ENCODE assay signal across 22 cellular contexts in genomic region chr7:99385564-99385963, GRCh38. TPM values are rescaled to one million over a fixed set of nuclear protein-coding genes. Genes with fewer than 3 reads are reported as not detected.
DNase-seq lines count a peak whose midpoint lies in the region; ATAC-seq and TF ChIP-seq lines count a peak whose summit lies in the region.
"Had no signal": no experiment of that assay in that cellular context is flagged by ENCODE, and none has a peak within 500 bp of the region (broad histone marks: within the 10 kb centered on the region; RNA-seq: fewer than 3 reads in every experiment).

No MANE protein-coding gene starts in this region.

- POLR2A ChIA-PET in activated CD4-positive, alpha-beta T cell treated with anti-CD3 and anti-CD28 coated beads, Interleukin-2, amount 10 ng/mL, durations not matched to agents 7 days and 5 days (lab: Charles Lee) = no interaction called here
- POLR2A ChIA-PET in activated naive CD8-positive, alpha-beta T cell treated with anti-CD3 and anti-CD28 coated beads, Interleukin-2, amount 10 ng/mL, durations not matched to agents 7 days and 5 days (lab: Charles Lee) = no interaction called here

- H3K4me1 ChIP-seq in esophagus squamous epithelium = peaks cover 9 to 20% (median 12%) of the 10 kb centered on the region in 3 donors

- peaks cover 40% of the 10 kb centered on the region for H3K4me1 Mint-ChIP-seq in activated CD4-positive, alpha-beta T cell treated with anti-CD3 and anti-CD28 coated beads, Interleukin-2, amount 10 ng/mL, durations not matched to agents 7 days and 5 days
- H3K4me1 Mint-ChIP-seq in activated naive CD8-positive, alpha-beta T cell treated with anti-CD3 and anti-CD28 coated beads, Interleukin-2, amount 10 ng/mL, durations not matched to agents 7 days and 5 days = peaks cover 18% of the 10 kb centered on the region
- H3K4me1 Mint-ChIP-seq in natural killer cell treated with Interleukin-12 subunit alpha and Interleukin-12 subunit beta and Interleukin-15 and Interleukin-18, amount 100 ng/mL, for 72 hours (ENCODE audit: low read depth in 2 of 2) = peaks cover 14 to 23% of the 10 kb centered on the region in 2 donors

- no peak for DNase-seq in activated CD4-positive, alpha-beta T cell treated with anti-CD3 and anti-CD28 coated beads, Interleukin-2, amount 10 ng/mL, durations not matched to agents 7 days and 5 days
- no peak for DNase-seq in activated CD4-positive, alpha-beta T cell treated with anti-CD3 and anti-CD28 coated beads, Interleukin-2, amount 50 U/mL, for 1 hour
- DNase-seq in H7 (peak; percentile 30), KBM-7 (no peak), esophagus squamous epithelium (lab: John Stamatoyannopoulos, UW) (no peak)
- no peak for DNase-seq in activated naive CD8-positive, alpha-beta T cell treated with anti-CD3 and anti-CD28 coated beads, Interleukin-2, amount 10 ng/mL, durations not matched to agents 7 days and 5 days
- DNase-seq in natural killer cell treated with Interleukin-12 subunit alpha and Interleukin-12 subunit beta and Interleukin-15 and Interleukin-18, amount 100 ng/mL, for 72 hours (ENCODE audit: low spot score) = no peak
- DNase-seq: activated CD4-positive, alpha-beta T cell treated with anti-CD3 and anti-CD28 coated beads for 1 hour; activated T-cell treated with anti-CD3 and anti-CD28 coated beads, Interleukin-2, amount 50 U/mL, for 4 hours; cortex of kidney; DMS153; GDM1; NCI-H1694 treated with DMSO at 0.1 percent for 48 hours; nephron progenitor cell; stimulated activated CD4-positive, alpha-beta T cell treated with anti-CD3 and anti-CD28 coated beads, Interleukin-2, amount 100 ng/mL, for 24 hours; T-helper 9 cell had no signal

- intact Hi-C loops in esophagus squamous epithelium (cut with DNase I) = no loop called here

- H3K36me3 Mint-ChIP-seq in activated CD4-positive, alpha-beta T cell treated with anti-CD3 and anti-CD28 coated beads, Interleukin-2, amount 10 ng/mL, durations not matched to agents 7 days and 5 days (ENCODE audit: low read depth) = peaks cover 46% of the 10 kb centered on the region
- peaks cover 21% of the 10 kb centered on the region for H3K36me3 Mint-ChIP-seq in activated naive CD8-positive, alpha-beta T cell treated with anti-CD3 and anti-CD28 coated beads, Interleukin-2, amount 10 ng/mL, durations not matched to agents 7 days and 5 days
- H3K36me3 Mint-ChIP-seq in natural killer cell treated with Interleukin-12 subunit alpha and Interleukin-12 subunit beta and Interleukin-15 and Interleukin-18, amount 100 ng/mL, for 72 hours = peaks cover 5% of the 10 kb centered on the region

- no peak overlapping the region for H3K27ac ChIP-seq in esophagus squamous epithelium
- H3K27ac ChIP-seq: BLaER1, breast epithelium, SK-N-MC had no signal

- peak overlapping the region; percentile 9 for H3K27ac Mint-ChIP-seq in activated CD4-positive, alpha-beta T cell treated with anti-CD3 and anti-CD28 coated beads, Interleukin-2, amount 10 ng/mL, durations not matched to agents 7 days and 5 days
- H3K27ac Mint-ChIP-seq in activated naive CD8-positive, alpha-beta T cell treated with anti-CD3 and anti-CD28 coated beads, Interleukin-2, amount 10 ng/mL, durations not matched to agents 7 days and 5 days = peak overlapping the region; percentile 59
- peak overlapping the region; percentile 16 to 70 for H3K27ac Mint-ChIP-seq in natural killer cell treated with Interleukin-12 subunit alpha and Interleukin-12 subunit beta and Interleukin-15 and Interleukin-18, amount 100 ng/mL, for 72 hours
- H3K27ac Mint-ChIP-seq: progenitor cell of endocrine pancreas had no signal

- no peaks in the 10 kb centered on the region for H3K9me3 Mint-ChIP-seq in activated CD4-positive, alpha-beta T cell treated with anti-CD3 and anti-CD28 coated beads, Interleukin-2, amount 10 ng/mL, durations not matched to agents 7 days and 5 days
- H3K9me3 Mint-ChIP-seq in activated naive CD8-positive, alpha-beta T cell treated with anti-CD3 and anti-CD28 coated beads, Interleukin-2, amount 10 ng/mL, durations not matched to agents 7 days and 5 days = no peaks in the 10 kb centered on the region
- no peaks in the 10 kb centered on the region for H3K9me3 Mint-ChIP-seq in natural killer cell treated with Interleukin-12 subunit alpha and Interleukin-12 subunit beta and Interleukin-15 and Interleukin-18, amount 100 ng/mL, for 72 hours
- H3K9me3 Mint-ChIP-seq: activated T-cell treated with anti-CD3 and anti-CD28 coated beads, Interleukin-2, amount 50 U/mL, for 4 hours; nephron progenitor cell had no signal

- H3K36me3 ChIP-seq in H7 (replicated peaks; ENCODE audit: control insufficient read depth, insufficient read depth, low read length) (peaks cover 18% of the 10 kb centered on the region), esophagus squamous epithelium (peaks cover 7 to 53% (median 32%) of the 10 kb centered on the region in 3 donors)
- H3K36me3 ChIP-seq: breast epithelium had no signal

- in situ Hi-C loops in KBM-7 (cut with MboI; ENCODE audit: low pct_unique_long_range_greater_than_20kb, low sequenced_read_pairs) = no loop called here

- H3K27me3 ChIP-seq in H7 (ENCODE audit: control insufficient read depth, insufficient read depth, low read length) = no peaks in the 10 kb centered on the region
- H3K27me3 ChIP-seq in esophagus squamous epithelium = no peaks in the 10 kb centered on the region
- H3K27me3 ChIP-seq: BLaER1, breast epithelium had no signal

- TF ChIP-seq POLR2A in esophagus squamous epithelium (IDR thresholded peaks at IDR 0.05) = no peak

- H3K4me3 Mint-ChIP-seq in activated CD4-positive, alpha-beta T cell treated with anti-CD3 and anti-CD28 coated beads, Interleukin-2, amount 10 ng/mL, durations not matched to agents 7 days and 5 days = no peak overlapping the region
- no peak overlapping the region for H3K4me3 Mint-ChIP-seq in activated naive CD8-positive, alpha-beta T cell treated with anti-CD3 and anti-CD28 coated beads, Interleukin-2, amount 10 ng/mL, durations not matched to agents 7 days and 5 days
- no peak overlapping the region for H3K4me3 Mint-ChIP-seq in natural killer cell treated with Interleukin-12 subunit alpha and Interleukin-12 subunit beta and Interleukin-15 and Interleukin-18, amount 100 ng/mL, for 72 hours
- H3K4me3 Mint-ChIP-seq: activated T-cell treated with anti-CD3 and anti-CD28 coated beads, Interleukin-2, amount 50 U/mL, for 4 hours; nephron progenitor cell had no signal

- no peak for TF ChIP-seq CTCF in esophagus squamous epithelium (IDR thresholded peaks at IDR 0.05)

- H3K4me3 ChIP-seq in H7 (ENCODE audit: insufficient read depth, low read depth, low read length) = no peak overlapping the region
- H3K4me3 ChIP-seq in esophagus squamous epithelium = no peak overlapping the region
- H3K4me3 ChIP-seq: BLaER1, breast epithelium, SK-N-MC had no signal

- ATAC-seq in activated naive CD8-positive, alpha-beta T cell treated with anti-CD3 and anti-CD28 coated beads, Interleukin-2, amount 10 ng/mL, durations not matched to agents 7 days and 5 days (ENCODE audit: low read depth) = no peak
- no peak for ATAC-seq in natural killer cell treated with Interleukin-12 subunit alpha and Interleukin-12 subunit beta and Interleukin-15 and Interleukin-18, amount 100 ng/mL, for 72 hours
- ATAC-seq in GM18858 (IDR thresholded peaks at IDR 0.05; ENCODE audit: unreplicated experiment) = no peak
- ATAC-seq: activated T-cell treated with anti-CD3 and anti-CD28 coated beads, Interleukin-2, amount 50 U/mL, for 4 hours; Panc1 had no signal

- CTCF ChIA-PET in activated CD4-positive, alpha-beta T cell treated with anti-CD3 and anti-CD28 coated beads, Interleukin-2, amount 10 ng/mL, durations not matched to agents 7 days and 5 days (lab: Charles Lee) = interaction anchor here (0.9 to 1.2 kb wide), 2 partner anchors 18 to 22 kb away, joined by 3 to 4 read pairs; no protein-coding TSS in a partner anchor

- WGBS in esophagus squamous epithelium, 2 donors = 60% methylated on average over 1 of the region's 8 CpGs; no CpG with 5 or more reads in 1 of the 2 donors

- H3K9me3 ChIP-seq in esophagus squamous epithelium = no peaks in the 10 kb centered on the region
- H3K9me3 ChIP-seq: BLaER1, breast epithelium had no signal

- no peaks in the 10 kb centered on the region for H3K27me3 Mint-ChIP-seq in activated CD4-positive, alpha-beta T cell treated with anti-CD3 and anti-CD28 coated beads, Interleukin-2, amount 10 ng/mL, durations not matched to agents 7 days and 5 days
- no peaks in the 10 kb centered on the region for H3K27me3 Mint-ChIP-seq in activated naive CD8-positive, alpha-beta T cell treated with anti-CD3 and anti-CD28 coated beads, Interleukin-2, amount 10 ng/mL, durations not matched to agents 7 days and 5 days
- no peaks in the 10 kb centered on the region for H3K27me3 Mint-ChIP-seq in natural killer cell treated with Interleukin-12 subunit alpha and Interleukin-12 subunit beta and Interleukin-15 and Interleukin-18, amount 100 ng/mL, for 72 hours
- H3K27me3 Mint-ChIP-seq: progenitor cell of endocrine pancreas had no signal

RNA-seq across cellular contexts. Expression of gene ARPC1B, which starts 11.0 kb away (rescaled TPM):
- total RNA-seq in activated CD4-positive, alpha-beta T cell treated with anti-CD3 and anti-CD28 coated beads, Interleukin-2, amount 10 ng/mL, durations not matched to agents 7 days and 5 days = 100 to 1,000 TPM; 361 to 399 TPM
- total RNA-seq in H7 (2014; rRNA removed; shearing (Covaris generic)) = 108 and 126 TPM in 2 replicates
- 100 to 1,000 TPM; 318 to 319 TPM for total RNA-seq in activated naive CD8-positive, alpha-beta T cell treated with anti-CD3 and anti-CD28 coated beads, Interleukin-2, amount 10 ng/mL, durations not matched to agents 7 days and 5 days
- 100 to 1,000 TPM; 286 to 366 TPM for total RNA-seq in natural killer cell treated with Interleukin-12 subunit alpha and Interleukin-12 subunit beta and Interleukin-15 and Interleukin-18, amount 100 ng/mL, for 72 hours
- total RNA-seq in esophagus squamous epithelium = 100 to 1,000 TPM in 3 of 4 donors, 10 to 100 TPM in 1; 27.9 to 166 (median 128) TPM

RNA-seq across cellular contexts. Expression of gene PDAP1, which starts 22.8 kb away (rescaled TPM):
- total RNA-seq in activated CD4-positive, alpha-beta T cell treated with anti-CD3 and anti-CD28 coated beads, Interleukin-2, amount 10 ng/mL, durations not matched to agents 7 days and 5 days = 10 to 100 TPM; 81.4 to 81.9 TPM
- 62.3 and 66.4 TPM in 2 replicates for total RNA-seq in H7 (2014; rRNA removed; shearing (Covaris generic))
- total RNA-seq in activated naive CD8-positive, alpha-beta T cell treated with anti-CD3 and anti-CD28 coated beads, Interleukin-2, amount 10 ng/mL, durations not matched to agents 7 days and 5 days = 10 to 100 TPM; 87.1 to 93.5 TPM
- total RNA-seq in natural killer cell treated with Interleukin-12 subunit alpha and Interleukin-12 subunit beta and Interleukin-15 and Interleukin-18, amount 100 ng/mL, for 72 hours = 100 to 1,000 TPM; 114 to 145 TPM
- 100 to 1,000 TPM in 2 of 4 donors, 10 to 100 TPM in 2; 79.2 to 120 (median 98.3) TPM for total RNA-seq in esophagus squamous epithelium

RNA-seq across cellular contexts. Expression of gene BUD31, which starts 23.2 kb away (rescaled TPM):
- 100 to 1,000 TPM in 1 of 2 experiments, 10 to 100 TPM in 1; 94.2 to 115 TPM for total RNA-seq in activated CD4-positive, alpha-beta T cell treated with anti-CD3 and anti-CD28 coated beads, Interleukin-2, amount 10 ng/mL, durations not matched to agents 7 days and 5 days
- 74.9 and 78.9 TPM in 2 replicates for total RNA-seq in H7 (2014; rRNA removed; shearing (Covaris generic))
- total RNA-seq in activated naive CD8-positive, alpha-beta T cell treated with anti-CD3 and anti-CD28 coated beads, Interleukin-2, amount 10 ng/mL, durations not matched to agents 7 days and 5 days = 10 to 100 TPM; 80.8 to 90.4 TPM
- 100 to 1,000 TPM; 145 to 147 TPM for total RNA-seq in natural killer cell treated with Interleukin-12 subunit alpha and Interleukin-12 subunit beta and Interleukin-15 and Interleukin-18, amount 100 ng/mL, for 72 hours
- total RNA-seq in esophagus squamous epithelium = 10 to 100 TPM; 46.9 to 59.1 (median 55.9) TPM

RNA-seq across cellular contexts. Expression of gene PTCD1, which starts 53.0 kb away (rescaled TPM):
- 1 to 10 TPM; 5.7 to 8.6 TPM for total RNA-seq in activated CD4-positive, alpha-beta T cell treated with anti-CD3 and anti-CD28 coated beads, Interleukin-2, amount 10 ng/mL, durations not matched to agents 7 days and 5 days
- total RNA-seq in H7 (2014; rRNA removed; shearing (Covaris generic)) = 11.2 and 13.3 TPM in 2 replicates
- total RNA-seq in activated naive CD8-positive, alpha-beta T cell treated with anti-CD3 and anti-CD28 coated beads, Interleukin-2, amount 10 ng/mL, durations not matched to agents 7 days and 5 days = 10 to 100 TPM; 10.7 to 11.1 TPM
- 10 to 100 TPM in 1 of 2 donors, 1 to 10 TPM in 1; 5.9 to 15.3 TPM for total RNA-seq in natural killer cell treated with Interleukin-12 subunit alpha and Interleukin-12 subunit beta and Interleukin-15 and Interleukin-18, amount 100 ng/mL, for 72 hours
- 10 to 100 TPM in 1 of 4 donors, 1 to 10 TPM in 3; 5.7 to 12.7 (median 6.6) TPM for total RNA-seq in esophagus squamous epithelium

RNA-seq across cellular contexts. Expression of gene CPSF4, which starts 53.2 kb away (rescaled TPM):
- total RNA-seq in activated CD4-positive, alpha-beta T cell treated with anti-CD3 and anti-CD28 coated beads, Interleukin-2, amount 10 ng/mL, durations not matched to agents 7 days and 5 days = 10 to 100 TPM; 58.5 to 61.9 TPM
- total RNA-seq in H7 (2014; rRNA removed; shearing (Covaris generic)) = 93.5 and 95.1 TPM in 2 replicates
- total RNA-seq in activated naive CD8-positive, alpha-beta T cell treated with anti-CD3 and anti-CD28 coated beads, Interleukin-2, amount 10 ng/mL, durations not matched to agents 7 days and 5 days = 10 to 100 TPM; 61.5 to 62.1 TPM
- total RNA-seq in natural killer cell treated with Interleukin-12 subunit alpha and Interleukin-12 subunit beta and Interleukin-15 and Interleukin-18, amount 100 ng/mL, for 72 hours = 10 to 100 TPM; 51.1 to 91.1 TPM
- total RNA-seq in esophagus squamous epithelium = 10 to 100 TPM; 15.1 to 29.2 (median 19.4) TPM

Comparison
In these comparisons a context has a peak if more than half of its experiments do, and no peak if none do; other contexts are left out.
1. H3K27ac Mint-ChIP-seq: peak in every context shown above with its lines; median percentile 59 in activated naive CD8-positive, alpha-beta T cell treated with anti-CD3 and anti-CD28 coated beads, Interleukin-2, amount 10 ng/mL, durations not matched to agents 7 days and 5 days; 43 in natural killer cell treated with Interleukin-12 subunit alpha and Interleukin-12 subunit beta and Interleukin-15 and Interleukin-18, amount 100 ng/mL, for 72 hours; 9 in activated CD4-positive, alpha-beta T cell treated with anti-CD3 and anti-CD28 coated beads, Interleukin-2, amount 10 ng/mL, durations not matched to agents 7 days and 5 days.